ENCODE assay signal across 25 cellular contexts in genomic region chr4:129144755-129145206, GRCh38.
"Had no signal": no experiment of that assay in that cellular context is flagged by ENCODE, and none has a peak within 500 bp of the region (broad histone marks: within the 10 kb centered on the region; RNA-seq: fewer than 3 reads in every experiment).

No MANE protein-coding gene starts in this region.

- H3K27ac ChIP-seq: adrenal gland, breast epithelium, right atrium auricular region, suprapubic skin, transverse colon, uterus had no signal

- ATAC-seq: activated naive CD4-positive, alpha-beta T cell treated with anti-CD3 and anti-CD28 coated beads, Interleukin-2, amount 50 U/mL, for 72 hours; activated T-cell treated with anti-CD3 and anti-CD28 coated beads, Interleukin-2, amount 50 U/mL, for 4 hours; left lobe of liver; stimulated activated naive CD8-positive, alpha-beta T cell treated with anti-CD3 and anti-CD28 coated beads, Interleukin-15, amount 100 ng/mL, for 72 hours; T-cell had no signal

- H3K4me3 Mint-ChIP-seq: activated B cell treated with CpG ODN at 0.5 μM for 24 hours; activated CD4-positive, alpha-beta T cell treated with anti-CD3 and anti-CD28 coated beads, Interleukin-2, amount 10 ng/mL, durations not matched to agents 7 days and 5 days; activated T-cell treated with anti-CD3 and anti-CD28 coated beads, Interleukin-2, amount 50 U/mL, for 4 hours; nephron progenitor cell; stimulated activated naive CD8-positive, alpha-beta T cell treated with anti-CD3 and anti-CD28 coated beads, Interleukin-15, amount 100 ng/mL, for 72 hours; T-cell had no signal

- H3K9me3 Mint-ChIP-seq: activated B cell treated with CpG ODN at 0.5 μM for 24 hours; activated CD4-positive, alpha-beta T cell treated with anti-CD3 and anti-CD28 coated beads, Interleukin-2, amount 10 ng/mL, durations not matched to agents 7 days and 5 days; activated naive CD4-positive, alpha-beta T cell treated with anti-CD3 and anti-CD28 coated beads, Interleukin-2, amount 50 U/mL, for 72 hours; activated T-cell treated with anti-CD3 and anti-CD28 coated beads, Interleukin-2, amount 50 U/mL, for 4 hours; nephron progenitor cell; stimulated activated naive CD8-positive, alpha-beta T cell treated with anti-CD3 and anti-CD28 coated beads, Interleukin-15, amount 100 ng/mL, for 72 hours; T-cell had no signal

- H3K27ac Mint-ChIP-seq: activated B cell treated with CpG ODN at 0.5 μM for 24 hours; activated CD4-positive, alpha-beta T cell treated with anti-CD3 and anti-CD28 coated beads, Interleukin-2, amount 10 ng/mL, durations not matched to agents 7 days and 5 days; activated naive CD4-positive, alpha-beta T cell treated with anti-CD3 and anti-CD28 coated beads, Interleukin-2, amount 50 U/mL, for 72 hours; progenitor cell of endocrine pancreas; stimulated activated naive CD8-positive, alpha-beta T cell treated with anti-CD3 and anti-CD28 coated beads, Interleukin-15, amount 100 ng/mL, for 72 hours; T-cell had no signal

- DNase-seq: activated B cell treated with CpG ODN at 0.5 μM for 24 hours; activated CD4-positive, alpha-beta T cell treated with anti-CD3 and anti-CD28 coated beads, Interleukin-2, amount 10 ng/mL, durations not matched to agents 7 days and 5 days; activated CD8-positive, alpha-beta memory T cell treated with anti-CD3 and anti-CD28 coated beads, Interleukin-2, amount 50 U/mL, for 4 hours; activated T-cell treated with anti-CD3 and anti-CD28 coated beads, Interleukin-2, amount 50 U/mL, for 4 hours; adrenal gland; cerebellar nuclear complex; cortex of kidney; effector memory CD4-positive, alpha-beta T cell; foreskin melanocyte; head of caudate nucleus; kidney; midbrain; nephron progenitor cell; stimulated activated CD4-positive, alpha-beta T cell treated with anti-CD3 and anti-CD28 coated beads, Interleukin-4, amount 100 ng/mL, for 1 hour; stimulated activated naive CD8-positive, alpha-beta T cell treated with anti-CD3 and anti-CD28 coated beads, Interleukin-15, amount 100 ng/mL, for 72 hours; T-cell; transverse colon; uterus had no signal

- H3K4me1 ChIP-seq: adrenal gland, breast epithelium, right atrium auricular region, suprapubic skin, transverse colon, uterus had no signal

- H3K27me3 Mint-ChIP-seq: stimulated activated naive CD8-positive, alpha-beta T cell treated with anti-CD3 and anti-CD28 coated beads, Interleukin-15, amount 100 ng/mL, for 72 hours had no signal

- H3K27me3 ChIP-seq: adrenal gland, breast epithelium, right atrium auricular region, suprapubic skin, transverse colon, uterus had no signal

- H3K4me1 Mint-ChIP-seq: activated B cell treated with CpG ODN at 0.5 μM for 24 hours; activated CD4-positive, alpha-beta T cell treated with anti-CD3 and anti-CD28 coated beads, Interleukin-2, amount 10 ng/mL, durations not matched to agents 7 days and 5 days; nephron progenitor cell; stimulated activated naive CD8-positive, alpha-beta T cell treated with anti-CD3 and anti-CD28 coated beads, Interleukin-15, amount 100 ng/mL, for 72 hours; T-cell had no signal

- H3K36me3 ChIP-seq: adrenal gland, breast epithelium, right atrium auricular region, suprapubic skin, transverse colon, uterus had no signal

- H3K4me3 ChIP-seq: adrenal gland, breast epithelium, lung, right atrium auricular region, suprapubic skin, transverse colon, uterus had no signal

- H3K36me3 Mint-ChIP-seq: activated naive CD4-positive, alpha-beta T cell treated with anti-CD3 and anti-CD28 coated beads, Interleukin-2, amount 50 U/mL, for 72 hours; T-cell had no signal

- H3K9me3 ChIP-seq: adrenal gland, breast epithelium, right atrium auricular region, suprapubic skin, transverse colon, uterus had no signal
